Comparison of ENCODE assay signal across 8 cellular contexts in genomic region chr2:215435809-215436704, GRCh38. TPM values are rescaled to one million over a fixed set of nuclear protein-coding genes. Genes with fewer than 3 reads are reported as not detected.
DNase-seq lines count a peak whose midpoint lies in the region; ATAC-seq, FAIRE-seq and TF ChIP-seq lines count a peak whose summit lies in the region.

Gene FN1, minus strand, starts transcription at chr2:215436068. Its CDS starts 266 bp downstream, at chr2:215435802.

- H3K9ac ChIP-seq in iPS-20b (ENCODE audit: low read depth, low read length) (peak within 1 kb of the TSS; percentile 95), skeletal muscle tissue (ENCODE audit: low read depth in 1 of 3, low read length in 3 of 3) (peak within 1 kb of the TSS; percentile 76 to 87 (median 77))

- DNase-seq in Daoy (ENCODE audit: low read depth) (peak; percentile 98), LoVo (ENCODE audit: low spot score) (peak; percentile 37), WERI-Rb-1 (peak; percentile 70), bronchial epithelial cell (ENCODE audit: low read depth) (peak; percentile 66), NCI-H128 (lab: John Stamatoyannopoulos, UW; ENCODE audit: unreplicated experiment) (no peak)

- H3K27me3 ChIP-seq in WERI-Rb-1 (ENCODE audit: insufficient read depth, low read depth, severe bottlenecking) (peaks cover 10% of the 10 kb centered on the region), bronchial epithelial cell (ENCODE audit: control insufficient read depth, insufficient read depth, low read length) (no peaks in the 10 kb centered on the region), iPS-20b (ENCODE audit: insufficient read depth, low read length) (peaks cover 9% of the 10 kb centered on the region; the same call in 1 of the 2 replicates), skeletal muscle tissue (ENCODE audit: control insufficient read depth in 3 of 3, insufficient read depth in 3 of 3, low read length in 3 of 3) (peaks cover 10 to 27% (median 15%) of the 10 kb centered on the region in 3 donors)

- FAIRE-seq in bronchial epithelial cell (lab: Jason Lieb, UNC), result no peak

- no peaks in the 10 kb centered on the region for H3K36me3 ChIP-seq in WERI-Rb-1
- H3K36me3 ChIP-seq in bronchial epithelial cell (ENCODE audit: control insufficient read depth, insufficient read depth, low read length), result no peaks in the 10 kb centered on the region
- peaks cover 21% of the 10 kb centered on the region for H3K36me3 ChIP-seq in iPS-20b (ENCODE audit: insufficient read depth, low read depth, low read length)
- peaks cover 0 to 4% (median 0%) of the 10 kb centered on the region in 3 donors for H3K36me3 ChIP-seq in skeletal muscle tissue (ENCODE audit: control insufficient read depth in 3 of 3, insufficient read depth in 3 of 3, low read length in 3 of 3)

- H3K27ac ChIP-seq in WERI-Rb-1 (peak within 1 kb of the TSS; percentile 29), iPS-20b (ENCODE audit: low read length) (peak within 1 kb of the TSS; percentile 66), skeletal muscle tissue (ENCODE audit: low read depth, low read length) (peak within 1 kb of the TSS; percentile 83)

- peak; percentile 67 for ATAC-seq in GM21786 (IDR thresholded peaks at IDR 0.05; ENCODE audit: unreplicated experiment)

- peak within 1 kb of the TSS; percentile 47 for H3K4me3 ChIP-seq in WERI-Rb-1 (ENCODE audit: low read depth, low read length)
- H3K4me3 ChIP-seq in bronchial epithelial cell (ENCODE audit: low read depth, low read length), result peak within 1 kb of the TSS; percentile 51
- peak within 1 kb of the TSS; percentile 93 for H3K4me3 ChIP-seq in iPS-20b (ENCODE audit: low read length)
- peak within 1 kb of the TSS; percentile 72 to 79 (median 76) for H3K4me3 ChIP-seq in skeletal muscle tissue (ENCODE audit: low read length in 3 of 3)

- TF ChIP-seq CTCF in WERI-Rb-1 (IDR thresholded peaks at IDR 0.05; ENCODE audit: low read depth, low read length) (no peak), bronchial epithelial cell (IDR thresholded peaks at IDR 0.05; ENCODE audit: insufficient read depth, low read length, severe bottlenecking) (no peak)

- H3K9me3 ChIP-seq in WERI-Rb-1 (ENCODE audit: severe bottlenecking) (no peaks in the 10 kb centered on the region), iPS-20b (ENCODE audit: insufficient read depth, low read depth, low read length) (no peaks in the 10 kb centered on the region), skeletal muscle tissue (ENCODE audit: control insufficient read depth in 3 of 3, low read length in 3 of 3) (no peaks in the 10 kb centered on the region)

- H3K4me1 ChIP-seq in iPS-20b (ENCODE audit: insufficient read depth, low read length) (peaks cover 6% of the 10 kb centered on the region; the same call in 1 of the 2 replicates), skeletal muscle tissue (ENCODE audit: control insufficient read depth in 3 of 3, insufficient read depth in 3 of 3, low read length in 3 of 3) (peaks cover 3 to 12% (median 11%) of the 10 kb centered on the region in 3 donors)

RNA-seq across cellular contexts. Expression of gene FN1, which starts in this region (rescaled TPM):
- total RNA-seq in Daoy (2014; rRNA removed; shearing (Covaris generic)), result 2,790 and 3,465 TPM in 2 replicates
- total RNA-seq in bronchial epithelial cell, result 53.8 and 83.2 TPM in 2 replicates
- total RNA-seq in skeletal muscle tissue, result 301 TPM

Comparison
In these comparisons a context has a peak if more than half of its experiments do, and no peak if none do; other contexts are left out.
1. H3K27ac ChIP-seq: peak in every context shown above with its lines; median percentile 83 in skeletal muscle tissue; 66 in iPS-20b; 29 in WERI-Rb-1.